Comparison of ENCODE assay signal across 18 cellular contexts in the genomic region with DNA sequence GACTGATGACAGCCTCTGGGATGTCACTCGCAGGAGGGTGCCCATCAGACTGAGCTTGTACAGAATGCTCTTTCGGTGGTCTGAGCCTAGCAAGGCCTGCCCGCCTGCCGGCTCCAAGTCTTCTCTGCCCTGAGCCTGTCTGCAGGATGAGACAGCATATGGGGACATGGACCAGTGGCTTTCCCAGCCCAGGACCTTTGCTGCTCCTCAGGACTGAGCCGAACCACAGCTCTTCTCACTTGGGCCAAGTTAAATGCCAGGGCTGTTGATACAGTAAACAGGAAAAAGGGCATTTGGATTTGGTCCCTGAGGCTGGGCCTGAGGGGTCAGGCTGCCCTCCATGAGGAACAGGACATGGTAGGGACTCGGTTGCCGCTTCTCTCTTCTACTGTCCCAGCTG.
"Had no signal": no experiment of that assay in that cellular context is flagged by ENCODE, and none has a peak within 500 bp of the region (broad histone marks: within the 10 kb centered on the region; RNA-seq: fewer than 3 reads in every experiment).

No MANE protein-coding gene starts in this region.

- H3K27me3 ChIP-seq: brain microvascular endothelial cell, colonic mucosa, gastroesophageal sphincter, heart left ventricle, left lung, stomach, testis had no signal

- H3K4me3 ChIP-seq: colonic mucosa, gastroesophageal sphincter, heart left ventricle, left lung, skin epidermis, stomach, testis had no signal

- H3K4me1 ChIP-seq: colonic mucosa had no signal

- H3K27ac ChIP-seq: brain microvascular endothelial cell, colonic mucosa, gastroesophageal sphincter, heart left ventricle, left lung, stomach, testis had no signal

- H3K9me3 ChIP-seq: colonic mucosa, gastroesophageal sphincter, left lung, testis had no signal

- H3K36me3 ChIP-seq: brain microvascular endothelial cell, colonic mucosa, gastroesophageal sphincter, heart left ventricle, left lung, stomach had no signal

- DNase-seq: activated CD4-positive, alpha-beta memory T cell treated with anti-CD3 and anti-CD28 coated beads, Interleukin-2, amount 10 ng/mL, durations not matched to agents 7 days and 5 days; activated CD4-positive, alpha-beta T cell treated with anti-CD3 and anti-CD28 coated beads for 48 hours; activated CD4-positive, CD25-positive, alpha-beta regulatory T cell; activated CD8-positive, alpha-beta memory T cell treated with anti-CD3 and anti-CD28 coated beads, Interleukin-2, amount 10 ng/mL, durations not matched to agents 7 days and 5 days; activated naive CD4-positive, alpha-beta T cell treated with Interleukin-2 at 50 U/mL for 16 hours; anterior cingulate cortex; brain microvascular endothelial cell; colonic mucosa; heart left ventricle; kidney; left lung; midbrain; nucleus accumbens; stomach; T1000; testis had no signal
